ENCODE assay signal across 8 cellular contexts in the genomic region with DNA sequence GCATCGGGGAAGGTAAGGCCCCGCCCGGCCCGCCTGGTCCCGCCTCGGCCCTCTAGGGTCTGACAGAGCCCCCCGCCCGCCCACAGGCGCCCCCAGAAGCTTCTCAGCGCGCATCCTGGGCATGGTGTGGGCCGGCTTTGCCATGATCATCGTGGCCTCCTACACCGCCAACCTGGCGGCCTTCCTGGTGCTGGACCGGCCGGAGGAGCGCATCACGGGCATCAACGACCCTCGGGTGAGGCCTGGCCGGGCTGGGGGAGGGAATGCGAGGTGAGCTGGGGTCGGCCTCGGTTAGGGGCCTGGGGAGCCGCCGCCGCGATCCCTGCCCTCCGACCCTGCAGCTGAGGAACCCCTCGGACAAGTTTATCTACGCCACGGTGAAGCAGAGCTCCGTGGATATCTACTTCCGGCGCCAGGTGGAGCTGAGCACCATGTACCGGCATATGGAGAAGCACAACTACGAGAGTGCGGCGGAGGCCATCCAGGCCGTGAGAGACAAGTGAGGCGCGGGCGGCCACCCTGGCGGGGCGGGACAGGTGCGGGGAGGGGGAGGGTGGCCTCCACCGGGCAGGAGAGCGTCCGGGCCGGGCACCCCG. TPM values are rescaled to one million over a fixed set of nuclear protein-coding genes. Genes with fewer than 3 reads are reported as not detected.
A peak's percentile ranks its signal among the peaks of the same experiment; 100 is the strongest.
DNase-seq lines count a peak whose midpoint lies in the region; TF ChIP-seq lines count a peak whose summit lies in the region.

No MANE protein-coding gene starts in this region.

- H3K18ac ChIP-seq in neuronal stem cell (ENCODE audit: low read length): peak overlapping the region; percentile 76

- no peaks in the 10 kb centered on the region for H3F3A ChIP-seq in MM.1S (ENCODE audit: insufficient read depth, low read length)

- no peaks in the 10 kb centered on the region for H3K9me2 ChIP-seq in MM.1S (replicated peaks; ENCODE audit: insufficient read depth, low read length)

- H3K79me2 ChIP-seq in MM.1S (ENCODE audit: low read length): no peaks in the 10 kb centered on the region

- no peak overlapping the region for H4K91ac ChIP-seq in neuronal stem cell (ENCODE audit: low read depth, low read length, poor library complexity)

- H2BK15ac ChIP-seq in neuronal stem cell (ENCODE audit: low read length): no peak overlapping the region

- peak; percentile 57 for DNase-seq in DMS153 (lab: John Stamatoyannopoulos, UW)
- peak; percentile 74 for DNase-seq in NCI-H69 (lab: John Stamatoyannopoulos, UW)
- peak in 1 of 2 donors; percentile 34 for DNase-seq in cardiac muscle cell (ENCODE audit: low read depth in 1 of 2, low spot score in 1 of 2)
- no peak for DNase-seq in neuronal stem cell (ENCODE audit: low spot score)
- DNase-seq in GF-D8 (lab: John Stamatoyannopoulos, UW): no peak
- DNase-seq in dedifferentiated amniotic fluid mesenchymal stem cell (ENCODE audit: extremely low spot score): no peak
- DNase-seq in MM.1S: no peak
- no peak for DNase-seq in stimulated activated CD4-positive, alpha-beta T cell treated with anti-CD3 and anti-CD28 coated beads, Interleukin-4, amount 100 ng/mL, for 1 hour

- H3K4ac ChIP-seq in neuronal stem cell (ENCODE audit: low read length): no peak overlapping the region

- H3K4me1 ChIP-seq in cardiac muscle cell (ENCODE audit: low read depth): no peaks in the 10 kb centered on the region
- H3K4me1 ChIP-seq in neuronal stem cell (ENCODE audit: control insufficient read depth in 2 of 2, insufficient read depth in 1 of 2, low read depth in 1 of 2, low read length in 2 of 2): peaks cover 4 to 13% of the 10 kb centered on the region in 2 donors
- H3K4me1 ChIP-seq in MM.1S (ENCODE audit: low read length): peaks cover 18% of the 10 kb centered on the region

- peak overlapping the region; percentile 76 for H2AFZ ChIP-seq in neuronal stem cell (ENCODE audit: low read length)
- no peak overlapping the region for H2AFZ ChIP-seq in MM.1S (ENCODE audit: low read length)

- H3K36me3 ChIP-seq in cardiac muscle cell: no peaks in the 10 kb centered on the region
- H3K36me3 ChIP-seq in neuronal stem cell (replicated peaks in 1 of 2; ENCODE audit: control insufficient read depth in 2 of 2, insufficient read depth in 2 of 2, low read length in 2 of 2): no peaks in the 10 kb centered on the region
- no peaks in the 10 kb centered on the region for H3K36me3 ChIP-seq in MM.1S (replicated peaks; ENCODE audit: insufficient read depth, low read length)

- no peaks in the 10 kb centered on the region for H4K20me1 ChIP-seq in MM.1S (ENCODE audit: insufficient read depth, low read length)

- H3K4me2 ChIP-seq in neuronal stem cell (ENCODE audit: insufficient read depth, low read length, poor library complexity, severe bottlenecking): peak overlapping the region; percentile 73
- no peak overlapping the region for H3K4me2 ChIP-seq in MM.1S (ENCODE audit: low read depth, low read length)

- H2BK120ac ChIP-seq in neuronal stem cell (ENCODE audit: low read depth, low read length): peak overlapping the region; percentile 4

- no peak overlapping the region for H4K8ac ChIP-seq in neuronal stem cell (ENCODE audit: low read depth, low read length)

- no peak overlapping the region for H3K14ac ChIP-seq in neuronal stem cell (ENCODE audit: low read length)

- H3K27me3 ChIP-seq in cardiac muscle cell (peaks cover 100% of the 10 kb centered on the region), neuronal stem cell (ENCODE audit: control insufficient read depth in 3 of 3, insufficient read depth in 3 of 3, low read depth in 1 of 3, low read length in 3 of 3) (peaks cover 24 to 93% (median 92%) of the 10 kb centered on the region in 3 experiments), MM.1S (replicated peaks; ENCODE audit: insufficient read depth, low read length) (peaks cover 78% of the 10 kb centered on the region)

- TF ChIP-seq CTCF in cardiac muscle cell (IDR thresholded peaks at IDR 0.05; ENCODE audit: low read depth, low read length) (no peak), MM.1S (IDR thresholded peaks at IDR 0.05; ENCODE audit: low read length) (no peak)

- H3K9me3 ChIP-seq in cardiac muscle cell (ENCODE audit: low read depth) (no peaks in the 10 kb centered on the region), neuronal stem cell (replicated peaks in 1 of 2; ENCODE audit: control insufficient read depth in 2 of 2, insufficient read depth in 1 of 2, low read depth in 1 of 2, low read length in 2 of 2) (peaks cover 0 to 4% of the 10 kb centered on the region in 2 donors), MM.1S (replicated peaks; ENCODE audit: insufficient read depth, low read length) (no peaks in the 10 kb centered on the region)

- H3K4me3 ChIP-seq in cardiac muscle cell: peak overlapping the region; percentile 11
- peak overlapping the region; percentile 24 to 72 for H3K4me3 ChIP-seq in neuronal stem cell (ENCODE audit: low read length in 2 of 2)
- H3K4me3 ChIP-seq in MM.1S (ENCODE audit: low read length): no peak overlapping the region

- peak overlapping the region; percentile 65 for H3K23ac ChIP-seq in neuronal stem cell (ENCODE audit: low read depth, low read length, poor library complexity)

- WGBS in neuronal stem cell (ENCODE audit: extremely low coverage in 2 of 2, insufficient read length in 2 of 2, insufficient replicate concordance in 1 of 2), 2 donors: no CpG with 5 or more reads among the region's 52 CpGs

- H2AK5ac ChIP-seq in neuronal stem cell (ENCODE audit: low read depth, low read length): peak overlapping the region; percentile 56

- H2BK5ac ChIP-seq in neuronal stem cell (ENCODE audit: low read length): no peak overlapping the region

- H2BK12ac ChIP-seq in neuronal stem cell (ENCODE audit: low read length): no peak overlapping the region

- peaks cover 4% of the 10 kb centered on the region for H3K79me1 ChIP-seq in neuronal stem cell (ENCODE audit: low read depth, low read length)

- H3K27ac ChIP-seq in cardiac muscle cell (no peak overlapping the region), neuronal stem cell (replicated peaks; ENCODE audit: low read length) (no peak overlapping the region), MM.1S (ENCODE audit: low read length) (no peak overlapping the region)

- H3K9ac ChIP-seq in neuronal stem cell (ENCODE audit: low read depth, low read length, poor library complexity) (peak overlapping the region; percentile 60), MM.1S (ENCODE audit: low read length) (no peak overlapping the region)

RNA-seq across cellular contexts. Expression of a gene that starts 7.2 kb away (rescaled TPM):
- not detected in 2 replicates for total RNA-seq in cardiac muscle cell
- 1.4 and 2.3 TPM in 2 replicates for polyA plus RNA-seq in cardiac muscle cell
- 1.2 TPM for polyA plus RNA-seq in neuronal stem cell (2013, experiment 1 of 2)
- polyA plus RNA-seq in neuronal stem cell (2013, experiment 2 of 2): 1.3 TPM

RNA-seq across cellular contexts. Expression of a gene that starts 9.3 kb away (rescaled TPM):
- total RNA-seq in cardiac muscle cell: not detected in 2 replicates
- polyA plus RNA-seq in cardiac muscle cell: not detected in 2 replicates
- not detected for polyA plus RNA-seq in neuronal stem cell (2013, experiment 1 of 2)
- not detected for polyA plus RNA-seq in neuronal stem cell (2013, experiment 2 of 2)

RNA-seq across cellular contexts. Expression of a gene that starts 23.6 kb away (rescaled TPM):
- 0.03 TPM in 1 of 2 replicates, not detected in the other for total RNA-seq in cardiac muscle cell
- 0.22 and 0.49 TPM in 2 replicates for polyA plus RNA-seq in cardiac muscle cell
- polyA plus RNA-seq in neuronal stem cell (2013, experiment 1 of 2): 0.20 TPM
- 0.07 TPM for polyA plus RNA-seq in neuronal stem cell (2013, experiment 2 of 2)

RNA-seq across cellular contexts. Expression of a gene that starts 25.8 kb away (rescaled TPM):
- 29.8 and 42.8 TPM in 2 replicates for total RNA-seq in cardiac muscle cell
- 15.5 and 17.9 TPM in 2 replicates for polyA plus RNA-seq in cardiac muscle cell
- polyA plus RNA-seq in neuronal stem cell (2013, experiment 1 of 2): 16.9 TPM
- 16.3 TPM for polyA plus RNA-seq in neuronal stem cell (2013, experiment 2 of 2)

RNA-seq across cellular contexts. Expression of a gene that starts 25.9 kb away (rescaled TPM):
- 64.5 and 90.3 TPM in 2 replicates for total RNA-seq in cardiac muscle cell
- 77.9 and 110 TPM in 2 replicates for polyA plus RNA-seq in cardiac muscle cell
- 55.4 TPM for polyA plus RNA-seq in neuronal stem cell (2013, experiment 1 of 2)
- polyA plus RNA-seq in neuronal stem cell (2013, experiment 2 of 2): 54.1 TPM

Comparison
In these comparisons a context has a peak if more than half of its experiments do, and no peak if none do; other contexts are left out.
1. DNase-seq: peak in DMS153 (single experiment) and NCI-H69 (single experiment); none in neuronal stem cell (single experiment), GF-D8 (single experiment), dedifferentiated amniotic fluid mesenchymal stem cell (single experiment), MM.1S (single experiment) and stimulated activated CD4-positive, alpha-beta T cell treated with anti-CD3 and anti-CD28 coated beads, Interleukin-4, amount 100 ng/mL, for 1 hour (single experiment).